8 cellular contexts compared by ENCODE assay signal in genomic region chr7:123916240-123916724, GRCh38. TPM values are rescaled to one million over a fixed set of nuclear protein-coding genes. Genes with fewer than 3 reads are reported as not detected.
A peak's percentile ranks its signal among the peaks of the same experiment; 100 is the strongest.
DNase-seq lines count a peak whose midpoint lies in the region; ATAC-seq and TF ChIP-seq lines count a peak whose summit lies in the region.

No MANE protein-coding gene starts in this region.

- H3K36me3 Mint-ChIP-seq in activated CD8-positive, alpha-beta memory T cell treated with anti-CD3 and anti-CD28 coated beads, Interleukin-2, amount 10 ng/mL, durations not matched to agents 7 days and 5 days, result no peaks in the 10 kb centered on the region
- H3K36me3 Mint-ChIP-seq in activated T-cell treated with anti-CD3 and anti-CD28 coated beads, Interleukin-2, amount 50 U/mL, for 24 hours (ENCODE audit: low read depth), result no peaks in the 10 kb centered on the region

- no peak overlapping the region for H3K4me3 ChIP-seq in AG04450 (ENCODE audit: low read depth, low read length)

- DNase-seq in AG04450 (ENCODE audit: low read depth, low spot score) (no peak), RWPE1 (ENCODE audit: low spot score) (peak; percentile 14), iPS-NIHi7 (ENCODE audit: extremely low spot score) (peak; percentile 60)
- DNase-seq in activated CD8-positive, alpha-beta memory T cell treated with anti-CD3 and anti-CD28 coated beads, Interleukin-2, amount 10 ng/mL, durations not matched to agents 7 days and 5 days, result no peak
- DNase-seq in activated T-cell treated with anti-CD3 and anti-CD28 coated beads, Interleukin-2, amount 50 U/mL, for 24 hours, result no peak

- no peaks in the 10 kb centered on the region for H3K27me3 ChIP-seq in AG04450 (ENCODE audit: control insufficient read depth, insufficient read depth, low read length)

- no peaks in the 10 kb centered on the region for H3K4me1 Mint-ChIP-seq in activated CD8-positive, alpha-beta memory T cell treated with anti-CD3 and anti-CD28 coated beads, Interleukin-2, amount 10 ng/mL, durations not matched to agents 7 days and 5 days
- H3K4me1 Mint-ChIP-seq in activated T-cell treated with anti-CD3 and anti-CD28 coated beads, Interleukin-2, amount 50 U/mL, for 24 hours (ENCODE audit: low read depth), result no peaks in the 10 kb centered on the region

- no peaks in the 10 kb centered on the region for H3K27me3 Mint-ChIP-seq in activated CD8-positive, alpha-beta memory T cell treated with anti-CD3 and anti-CD28 coated beads, Interleukin-2, amount 10 ng/mL, durations not matched to agents 7 days and 5 days
- peaks cover 7% of the 10 kb centered on the region for H3K27me3 Mint-ChIP-seq in activated T-cell treated with anti-CD3 and anti-CD28 coated beads, Interleukin-2, amount 50 U/mL, for 24 hours

- H3K27ac Mint-ChIP-seq in activated CD8-positive, alpha-beta memory T cell treated with anti-CD3 and anti-CD28 coated beads, Interleukin-2, amount 10 ng/mL, durations not matched to agents 7 days and 5 days, result no peak overlapping the region
- H3K27ac Mint-ChIP-seq in activated T-cell treated with anti-CD3 and anti-CD28 coated beads, Interleukin-2, amount 50 U/mL, for 24 hours, result no peak overlapping the region

- no peak overlapping the region for H3K4me3 Mint-ChIP-seq in activated CD8-positive, alpha-beta memory T cell treated with anti-CD3 and anti-CD28 coated beads, Interleukin-2, amount 10 ng/mL, durations not matched to agents 7 days and 5 days
- H3K4me3 Mint-ChIP-seq in activated T-cell treated with anti-CD3 and anti-CD28 coated beads, Interleukin-2, amount 50 U/mL, for 24 hours, result no peak overlapping the region

- ATAC-seq in GM21529 (IDR thresholded peaks at IDR 0.05; ENCODE audit: unreplicated experiment), result peak; percentile 56
- ATAC-seq in GM19023 (IDR thresholded peaks at IDR 0.05; ENCODE audit: unreplicated experiment), result no peak
- no peak for ATAC-seq in activated CD8-positive, alpha-beta memory T cell treated with anti-CD3 and anti-CD28 coated beads, Interleukin-2, amount 10 ng/mL, durations not matched to agents 7 days and 5 days
- ATAC-seq in HG02938 (IDR thresholded peaks at IDR 0.05; ENCODE audit: unreplicated experiment), result no peak

- TF ChIP-seq CTCF in AG04450 (IDR thresholded peaks at IDR 0.05; ENCODE audit: low read depth, low read length), result peak; percentile 40
- TF ChIP-seq CTCF in RWPE1 (conservative IDR thresholded peaks at IDR 0.05; ENCODE audit: low read depth), result peak; percentile 53; the same call in 1 of the 2 replicates

- no peaks in the 10 kb centered on the region for H3K9me3 Mint-ChIP-seq in activated CD8-positive, alpha-beta memory T cell treated with anti-CD3 and anti-CD28 coated beads, Interleukin-2, amount 10 ng/mL, durations not matched to agents 7 days and 5 days (ENCODE audit: low read depth)
- H3K9me3 Mint-ChIP-seq in activated T-cell treated with anti-CD3 and anti-CD28 coated beads, Interleukin-2, amount 50 U/mL, for 24 hours, result no peaks in the 10 kb centered on the region

- H3K9me3 ChIP-seq in AG04450 (ENCODE audit: control insufficient read depth, insufficient read depth, low read length), result no peaks in the 10 kb centered on the region

- H3K27ac ChIP-seq in AG04450 (ENCODE audit: low read depth, low read length) (no peak overlapping the region), RWPE1 (no peak overlapping the region)

- POLR2A ChIA-PET in AG04450 (lab: Yijun Ruan, JAX), result no interaction called here
- POLR2A ChIA-PET in RWPE1 (lab: Yijun Ruan, JAX; ENCODE audit: low non-redundant PET), result no interaction called here

- CTCF ChIA-PET in AG04450 (lab: Charles Lee) (interaction anchor here (0.9 to 2.0 kb wide), 2 partner anchors 11 to 118 kb away, joined by 3 to 5 read pairs; no protein-coding TSS in a partner anchor), RWPE1 (lab: Yijun Ruan, JAX) (interaction anchor here (0.9 kb wide), 1 partner anchor 26 kb away, joined by 3 read pairs; no protein-coding TSS in a partner anchor)
- CTCF ChIA-PET in activated CD8-positive, alpha-beta memory T cell treated with anti-CD3 and anti-CD28 coated beads, Interleukin-2, amount 10 ng/mL, durations not matched to agents 7 days and 5 days (lab: Charles Lee), result no interaction called here

RNA-seq across cellular contexts. Expression of gene SPAM1, which starts 8.8 kb away (rescaled TPM):
- not detected in 2 replicates for polyA plus RNA-seq in AG04450 (2011; rRNA removed)
- polyA minus RNA-seq in AG04450 (2011; rRNA and poly(A)+ RNA removed), result not detected in 2 replicates
- total RNA-seq in activated CD8-positive, alpha-beta memory T cell treated with anti-CD3 and anti-CD28 coated beads, Interleukin-2, amount 10 ng/mL, durations not matched to agents 7 days and 5 days, result not detected

Comparison
In these comparisons a context has a peak if more than half of its experiments do, and no peak if none do; other contexts are left out.
1. DNase-seq: peak in RWPE1 (single experiment) and iPS-NIHi7 (single experiment); none in AG04450 (single experiment), activated CD8-positive, alpha-beta memory T cell treated with anti-CD3 and anti-CD28 coated beads, Interleukin-2, amount 10 ng/mL, durations not matched to agents 7 days and 5 days (single experiment) and activated T-cell treated with anti-CD3 and anti-CD28 coated beads, Interleukin-2, amount 50 U/mL, for 24 hours (single experiment).